Comparison of ENCODE assay signal across 25 cellular contexts in the genomic region with DNA sequence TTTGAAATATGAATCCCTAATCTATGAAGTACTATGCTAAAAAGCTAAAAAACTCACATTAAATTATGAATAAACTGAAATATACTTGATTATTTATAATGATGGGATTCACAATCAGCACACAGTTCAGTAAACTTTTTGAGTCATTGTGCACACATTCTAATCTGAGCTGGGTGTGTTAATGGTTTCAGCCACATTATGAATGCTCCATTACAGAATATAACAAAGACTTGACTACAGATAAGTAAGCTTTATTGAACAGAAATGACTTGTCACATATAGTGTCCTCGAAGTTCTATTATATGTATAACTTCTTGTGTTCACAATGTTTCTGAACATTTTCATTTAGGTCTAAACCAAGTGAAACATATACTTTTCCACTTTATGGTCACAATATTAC.
"Had no signal": no experiment of that assay in that cellular context is flagged by ENCODE, and none has a peak within 500 bp of the region (broad histone marks: within the 10 kb centered on the region; RNA-seq: fewer than 3 reads in every experiment).

No MANE protein-coding gene starts in this region.

- H3K27ac Mint-ChIP-seq: activated CD4-positive, alpha-beta T cell treated with anti-CD3 and anti-CD28 coated beads for 36 hours; activated CD4-positive, alpha-beta T cell treated with anti-CD3 and anti-CD28 coated beads, Interleukin-2, amount 10 ng/mL, durations not matched to agents 7 days and 5 days; activated CD8-positive, alpha-beta T cell treated with anti-CD3 and anti-CD28 coated beads, Interleukin-2, amount 10 ng/mL, durations not matched to agents 7 days and 5 days; activated naive CD4-positive, alpha-beta T cell treated with anti-CD3 and anti-CD28 coated beads for 36 hours; activated naive CD4-positive, alpha-beta T cell treated with anti-CD3 and anti-CD28 coated beads, Interleukin-2, amount 50 U/mL, for 72 hours; activated T-cell treated with anti-CD3 and anti-CD28 coated beads, Interleukin-2, amount 50 U/mL, for 24 hours; WTC11 had no signal

- H3K36me3 Mint-ChIP-seq: activated naive CD4-positive, alpha-beta T cell treated with anti-CD3 and anti-CD28 coated beads, Interleukin-2, amount 50 U/mL, for 72 hours; WTC11 had no signal

- H3K9me3 ChIP-seq: adrenal gland, body of pancreas, breast epithelium had no signal

- H3K27me3 Mint-ChIP-seq: activated CD4-positive, alpha-beta T cell treated with anti-CD3 and anti-CD28 coated beads for 36 hours; activated CD4-positive, alpha-beta T cell treated with anti-CD3 and anti-CD28 coated beads, Interleukin-2, amount 10 ng/mL, durations not matched to agents 7 days and 5 days; activated T-cell treated with anti-CD3 and anti-CD28 coated beads, Interleukin-2, amount 50 U/mL, for 24 hours had no signal

- H3K36me3 ChIP-seq: adrenal gland, breast epithelium had no signal

- H3K4me3 Mint-ChIP-seq: activated CD4-positive, alpha-beta T cell treated with anti-CD3 and anti-CD28 coated beads for 36 hours; activated CD4-positive, alpha-beta T cell treated with anti-CD3 and anti-CD28 coated beads, Interleukin-2, amount 10 ng/mL, durations not matched to agents 7 days and 5 days; activated CD8-positive, alpha-beta T cell treated with anti-CD3 and anti-CD28 coated beads, Interleukin-2, amount 10 ng/mL, durations not matched to agents 7 days and 5 days; activated naive CD4-positive, alpha-beta T cell treated with anti-CD3 and anti-CD28 coated beads for 36 hours; activated T-cell treated with anti-CD3 and anti-CD28 coated beads, Interleukin-2, amount 50 U/mL, for 24 hours; WTC11 had no signal

- H3K4me3 ChIP-seq: adrenal gland, body of pancreas, breast epithelium, PC-9 had no signal

- FAIRE-seq: astrocyte had no signal

- H3K27me3 ChIP-seq: adrenal gland, body of pancreas, breast epithelium had no signal

- H3K27ac ChIP-seq: adrenal gland, body of pancreas, breast epithelium, PC-9, RWPE1 had no signal

- H3K9me3 Mint-ChIP-seq: activated CD4-positive, alpha-beta T cell treated with anti-CD3 and anti-CD28 coated beads, Interleukin-2, amount 10 ng/mL, durations not matched to agents 7 days and 5 days; activated naive CD4-positive, alpha-beta T cell treated with anti-CD3 and anti-CD28 coated beads for 36 hours; WTC11 had no signal

- DNase-seq: activated CD4-positive, alpha-beta T cell treated with anti-CD3 and anti-CD28 coated beads for 36 hours; activated CD4-positive, alpha-beta T cell treated with anti-CD3 and anti-CD28 coated beads, Interleukin-2, amount 10 ng/mL, durations not matched to agents 7 days and 5 days; activated CD4-positive, alpha-beta T cell treated with anti-CD3 and anti-CD28 coated beads, Interleukin-2, amount 50 U/mL, for 48 hours; activated CD8-positive, alpha-beta T cell treated with anti-CD3 and anti-CD28 coated beads, Interleukin-2, amount 10 ng/mL, durations not matched to agents 7 days and 5 days; activated gamma-delta T cell treated with Interleukin-2 at 50 U/mL for 16 hours; activated naive CD4-positive, alpha-beta T cell treated with anti-CD3 and anti-CD28 coated beads for 36 hours; activated T-cell treated with anti-CD3 and anti-CD28 coated beads, Interleukin-2, amount 50 U/mL, for 24 hours; adrenal gland; body of pancreas; NCI-H1105; NCI-H1417 treated with DMSO at 0.1 percent for 48 hours; NCI-H2029; NCI-H2107; NCI-H2171; NCI-H510A treated with DMSO at 0.1 percent for 48 hours; NCI-H526 treated with DMSO at 0.1 percent for 48 hours; NCI-H82; PC-9; SIG-M5; T1000 had no signal

- H3K4me1 ChIP-seq: adrenal gland, breast epithelium had no signal

- H3K4me1 Mint-ChIP-seq: activated CD4-positive, alpha-beta T cell treated with anti-CD3 and anti-CD28 coated beads for 36 hours; activated CD4-positive, alpha-beta T cell treated with anti-CD3 and anti-CD28 coated beads, Interleukin-2, amount 10 ng/mL, durations not matched to agents 7 days and 5 days had no signal
